Comparison of ENCODE assay signal across 11 cellular contexts in genomic region chr5:135489466-135490244, GRCh38. TPM values are rescaled to one million over a fixed set of nuclear protein-coding genes. Genes with fewer than 3 reads are reported as not detected.
DNase-seq lines count a peak whose midpoint lies in the region; ATAC-seq, FAIRE-seq and TF ChIP-seq lines count a peak whose summit lies in the region.
"Had no signal": no experiment of that assay in that cellular context is flagged by ENCODE, and none has a peak within 500 bp of the region (broad histone marks: within the 10 kb centered on the region; RNA-seq: fewer than 3 reads in every experiment).

No MANE protein-coding gene starts in this region.

- no TSS peak for BruUV-seq in mammary epithelial cell (replicated peaks; lab: Mats Ljungman, UMichigan)

- H3K4me1 ChIP-seq in breast epithelium (no peaks in the 10 kb centered on the region), mammary epithelial cell (ENCODE audit: insufficient read depth, low read length) (peaks cover 42% of the 10 kb centered on the region), astrocyte (ENCODE audit: insufficient read depth, low read length) (peaks cover 36% of the 10 kb centered on the region), transverse colon (peaks cover 0 to 25% (median 16%) of the 10 kb centered on the region in 4 donors), prostate gland (replicated peaks) (no peaks in the 10 kb centered on the region)

- H3K9me3 ChIP-seq in breast epithelium: no peaks in the 10 kb centered on the region
- H3K9me3 ChIP-seq in mammary epithelial cell (replicated peaks; ENCODE audit: insufficient read depth, low read length): no peaks in the 10 kb centered on the region
- peaks cover 4% of the 10 kb centered on the region for H3K9me3 ChIP-seq in astrocyte (ENCODE audit: insufficient read depth, low read depth, low read length)
- no peaks in the 10 kb centered on the region for H3K9me3 ChIP-seq in transverse colon
- no peaks in the 10 kb centered on the region for H3K9me3 ChIP-seq in prostate gland

- H2AFZ ChIP-seq in mammary epithelial cell (ENCODE audit: low read depth, low read length): no peak overlapping the region
- H2AFZ ChIP-seq in astrocyte (ENCODE audit: low read depth, low read length): peak overlapping the region; percentile 87

- no peak for FAIRE-seq in astrocyte (lab: Jason Lieb, UNC)

- H3K36me3 Mint-ChIP-seq in astrocyte (ENCODE audit: low read depth, unreplicated experiment): peaks cover 3% of the 10 kb centered on the region
- H3K36me3 Mint-ChIP-seq: T-cell had no signal

- DNase-seq in breast epithelium (ENCODE audit: low spot score in 2 of 2) (no peak), mammary epithelial cell (no peak), astrocyte (ENCODE audit: low read depth) (no peak), mesenteric fat pad (ENCODE audit: low spot score) (peak; percentile 68), transverse colon (no peak), prostate gland (ENCODE audit: low spot score) (no peak), GM19238 (ENCODE audit: insufficient read length, low spot score) (no peak)
- DNase-seq: activated gamma-delta T cell treated with Interleukin-2 at 50 U/mL for 16 hours, T-cell had no signal

- H3K4me1 Mint-ChIP-seq in astrocyte (ENCODE audit: low read depth, unreplicated experiment): peaks cover 12% of the 10 kb centered on the region

- peak overlapping the region; percentile 79 for H3K4me3 Mint-ChIP-seq in astrocyte (ENCODE audit: unreplicated experiment)

- H3K9ac ChIP-seq in mammary epithelial cell (ENCODE audit: insufficient read depth, low read length) (no peak overlapping the region), astrocyte (ENCODE audit: low read length) (no peak overlapping the region)

- H3K27ac Mint-ChIP-seq in astrocyte (ENCODE audit: unreplicated experiment): peak overlapping the region; percentile 62
- H3K27ac Mint-ChIP-seq: T-cell had no signal

- peaks cover 0 to 13% of the 10 kb centered on the region in 2 donors for H3K27me3 ChIP-seq in breast epithelium
- H3K27me3 ChIP-seq in mammary epithelial cell (ENCODE audit: insufficient read depth, low read length): no peaks in the 10 kb centered on the region
- peaks cover 36% of the 10 kb centered on the region for H3K27me3 ChIP-seq in astrocyte (ENCODE audit: insufficient read depth, low read length)
- peaks cover 94% of the 10 kb centered on the region for H3K27me3 ChIP-seq in transverse colon
- H3K27me3 ChIP-seq in prostate gland (replicated peaks; ENCODE audit: insufficient read depth): no peaks in the 10 kb centered on the region

- no peak for ATAC-seq in HG03095 (IDR thresholded peaks at IDR 0.05; ENCODE audit: unreplicated experiment)
- ATAC-seq: T-cell had no signal

- peaks cover 80% of the 10 kb centered on the region for H3K27me3 Mint-ChIP-seq in astrocyte (ENCODE audit: low read depth, unreplicated experiment)

- TF ChIP-seq EP300 in transverse colon (IDR thresholded peaks at IDR 0.05; ENCODE audit: low read depth): no peak

- no peaks in the 10 kb centered on the region for H3K36me3 ChIP-seq in breast epithelium
- H3K36me3 ChIP-seq in mammary epithelial cell (ENCODE audit: insufficient read depth, low read length): no peaks in the 10 kb centered on the region
- H3K36me3 ChIP-seq in astrocyte (ENCODE audit: insufficient read depth, low read length): no peaks in the 10 kb centered on the region
- H3K36me3 ChIP-seq in transverse colon: no peaks in the 10 kb centered on the region
- H3K36me3 ChIP-seq in prostate gland: no peaks in the 10 kb centered on the region

- H3K4me2 ChIP-seq in mammary epithelial cell (ENCODE audit: insufficient read depth, low read depth, low read length) (no peak overlapping the region), astrocyte (ENCODE audit: low read length) (peak overlapping the region; percentile 91)

- H3K79me2 ChIP-seq in mammary epithelial cell (ENCODE audit: insufficient read depth, low read length) (no peaks in the 10 kb centered on the region), astrocyte (ENCODE audit: insufficient read depth, low read length) (no peaks in the 10 kb centered on the region)

- 97% methylated on average over 34 of the region's 53 CpGs for WGBS in mammary epithelial cell (ENCODE audit: low coverage, missing lambda C conversion rate)
- 9% methylated on average over 51 of the region's 53 CpGs; no CpG with 5 or more reads in 1 of the 2 donors for WGBS in transverse colon (ENCODE audit: low coverage in 1 of 2), 2 donors
- 28% methylated on average over 37 of the region's 53 CpGs for WGBS in prostate gland

- dilution Hi-C loops in mammary epithelial cell (cut with HindIII; ENCODE audit: low sequenced_read_pairs): no loop called here

- H4K20me1 ChIP-seq in mammary epithelial cell (ENCODE audit: insufficient read depth, low read length) (no peaks in the 10 kb centered on the region), astrocyte (ENCODE audit: insufficient read depth, low read length) (no peaks in the 10 kb centered on the region)

- no peak for TF ChIP-seq POLR2A in breast epithelium (IDR thresholded peaks at IDR 0.05)
- no peak for TF ChIP-seq POLR2A in transverse colon (IDR thresholded peaks at IDR 0.05)
- TF ChIP-seq POLR2A in prostate gland (IDR thresholded peaks at IDR 0.05): no peak

- TF ChIP-seq CTCF in breast epithelium (IDR thresholded peaks at IDR 0.05) (no peak), mammary epithelial cell (conservative IDR thresholded peaks at IDR 0.05 in 1 of 2, IDR thresholded peaks at IDR 0.05 in 1 of 2; ENCODE audit: extremely low read depth in 1 of 2, insufficient read depth in 1 of 2, low read depth in 1 of 2, low read length in 2 of 2) (no peak), astrocyte (IDR thresholded peaks at IDR 0.05; ENCODE audit: insufficient read depth, low read depth, low read length) (no peak), transverse colon (IDR thresholded peaks at IDR 0.05) (no peak), prostate gland (IDR thresholded peaks at IDR 0.05) (no peak)

- peaks cover 2% of the 10 kb centered on the region for H3K9me3 Mint-ChIP-seq in astrocyte (ENCODE audit: unreplicated experiment)
- H3K9me3 Mint-ChIP-seq: T-cell had no signal

- H3K27ac ChIP-seq in breast epithelium: no peak overlapping the region
- H3K27ac ChIP-seq in mammary epithelial cell (ENCODE audit: insufficient read depth, low read depth, low read length): no peak overlapping the region
- no peak overlapping the region for H3K27ac ChIP-seq in astrocyte (ENCODE audit: low read depth, low read length)
- no peak overlapping the region for H3K27ac ChIP-seq in transverse colon
- H3K27ac ChIP-seq in prostate gland: no peak overlapping the region

- H3K4me3 ChIP-seq in breast epithelium (peak overlapping the region; percentile 37 to 61 (median 42)), mammary epithelial cell (replicated peaks in 1 of 3; ENCODE audit: insufficient read depth in 1 of 3, low read depth in 2 of 3, low read length in 3 of 3) (no peak overlapping the region), astrocyte (ENCODE audit: insufficient read depth, low read depth, low read length) (peak overlapping the region; percentile 52), transverse colon (peak overlapping the region in 3 of 4 donors; percentile 9 to 39 (median 16)), prostate gland (peak overlapping the region in 1 of 2 donors; percentile 14)

- in situ Hi-C loops in mammary epithelial cell (cut with MboI; ENCODE audit: low sequenced_read_pairs in 2 of 2): no loop called here
- in situ Hi-C loops in transverse colon (cut with MboI; ENCODE audit: low pct_ligation_motif_present in 1 of 4, low pct_unique_long_range_greater_than_20kb in 1 of 4, low sequenced_read_pairs in 3 of 4): no loop called here

- CTCF ChIA-PET in mammary epithelial cell (lab: Charles Lee; ENCODE audit: low non-redundant PET): no interaction called here

- intact Hi-C loops in breast epithelium (cut with DNase I; ENCODE audit: low total_unique reads): no loop called here
- intact Hi-C loops in mammary epithelial cell (cut with micrococcal nuclease): no loop called here
- intact Hi-C loops in transverse colon (cut with DNase I; ENCODE audit: low total_unique reads): loop anchor here (10.0 kb wide), 1 partner anchor 345 kb away; the partner anchor contains the start of gene SLC25A48
- intact Hi-C loops in prostate gland (cut with DNase I): no loop called here

RNA-seq across cellular contexts. Expression of gene TIFAB, which starts 37.5 kb away (rescaled TPM):
- total RNA-seq in breast epithelium (not detected), mammary epithelial cell (not detected), astrocyte (not detected in 2 replicates), mesenteric fat pad (not detected), transverse colon (under 1 TPM in 1 of 4 donors, not detected in 3; 0.16 TPM), prostate gland (not detected)
- polyA plus RNA-seq in mammary epithelial cell: not detected
- not detected for polyA minus RNA-seq in mammary epithelial cell
- total RNA-seq: glomerular endothelial cell had no signal

RNA-seq across cellular contexts. Expression of gene DCANP1, which starts 42.5 kb away (rescaled TPM):
- not detected for total RNA-seq in breast epithelium
- not detected for total RNA-seq in mammary epithelial cell
- not detected for polyA plus RNA-seq in mammary epithelial cell
- polyA minus RNA-seq in mammary epithelial cell: not detected
- not detected in 2 replicates for total RNA-seq in astrocyte
- not detected for total RNA-seq in mesenteric fat pad
- total RNA-seq in transverse colon: under 1 TPM in 1 of 4 donors, not detected in 3; 0.95 TPM
- not detected for total RNA-seq in prostate gland
- total RNA-seq: glomerular endothelial cell, T-cell had no signal

RNA-seq across cellular contexts. Expression of gene NEUROG1, which starts 46.1 kb away (rescaled TPM):
- not detected for total RNA-seq in breast epithelium
- not detected for total RNA-seq in mammary epithelial cell
- not detected for polyA plus RNA-seq in mammary epithelial cell
- not detected for polyA minus RNA-seq in mammary epithelial cell
- total RNA-seq in astrocyte: not detected in 2 replicates
- total RNA-seq in mesenteric fat pad: not detected
- not detected for total RNA-seq in transverse colon
- not detected for total RNA-seq in prostate gland
- total RNA-seq: glomerular endothelial cell, T-cell had no signal

Comparison
In these comparisons a context has a peak if more than half of its experiments do, and no peak if none do; other contexts are left out.
1. H3K4me3 ChIP-seq: peak in breast epithelium (3 of 3), astrocyte (single experiment) and transverse colon (3 of 4); none in mammary epithelial cell (0 of 3).